ENCODE assay signal across 24 cellular contexts in the genomic region with DNA sequence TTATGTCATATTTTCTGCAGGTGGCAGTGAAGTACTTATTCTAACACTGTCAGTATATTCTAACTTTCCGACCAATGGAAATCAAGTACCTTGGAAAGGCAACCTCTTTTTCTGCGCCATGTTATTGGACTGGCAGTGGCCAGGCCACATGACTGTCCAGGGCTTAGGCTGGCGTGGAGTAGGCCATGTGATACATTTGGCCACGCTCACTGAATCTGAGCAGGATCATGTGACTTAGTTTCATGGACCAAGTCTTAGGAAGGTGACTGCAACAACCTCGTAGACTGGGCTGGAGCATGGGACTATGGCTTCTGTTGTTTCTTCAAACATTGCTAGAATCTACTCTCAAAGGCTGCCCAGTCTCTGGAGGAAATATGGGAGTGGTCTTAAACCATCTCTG.
A peak's percentile ranks its signal among the peaks of the same experiment; 100 is the strongest.
DNase-seq lines count a peak whose midpoint lies in the region; ATAC-seq, FAIRE-seq and TF ChIP-seq lines count a peak whose summit lies in the region.
"Had no signal": no experiment of that assay in that cellular context is flagged by ENCODE, and none has a peak within 500 bp of the region (broad histone marks: within the 10 kb centered on the region; RNA-seq: fewer than 3 reads in every experiment).

No MANE protein-coding gene starts in this region.

- CTCF ChIA-PET in A549 (lab: Yijun Ruan, JAX) (interaction anchor here (0.7 kb wide), 1 partner anchor 591 kb away, joined by 3 read pairs; no protein-coding TSS in a partner anchor), HepG2 (lab: Yijun Ruan, JAX; ENCODE audit: low intra/inter-chr PET ratio, low total read pairs) (no interaction called here)

- H3K4me2 ChIP-seq in A549 (no peak overlapping the region), HepG2 (ENCODE audit: low read depth, low read length) (no peak overlapping the region)
- H3K4me2 ChIP-seq: BLaER1, PC-9 had no signal

- in situ Hi-C loops in SK-MEL-5 (cut with HindIII; ENCODE audit: low pct_unique_long_range_greater_than_20kb, low sequenced_read_pairs) (no loop called here), HepG2 (cut with HindIII; ENCODE audit: extremely low pct_ligation_motif_present, low pct_unique_long_range_greater_than_20kb) (loop anchor here (10.0 kb wide), 2 partner anchors 172 to 632 kb away; no protein-coding TSS in a partner anchor)

- H3K27me3 ChIP-seq in HepG2 (ENCODE audit: control insufficient read depth in 1 of 2, insufficient read depth in 2 of 2, low read length in 2 of 2): peaks cover 0 to 6% of the 10 kb centered on the region in 2 experiments; a peak in 1 of 5 replicates
- H3K27me3 ChIP-seq: BLaER1 had no signal

- H3K36me3 ChIP-seq in HepG2 (replicated peaks in 1 of 2; ENCODE audit: control insufficient read depth in 1 of 2, insufficient read depth in 2 of 2, low read length in 2 of 2): no peaks in the 10 kb centered on the region
- H3K36me3 ChIP-seq: BLaER1, HAP-1 had no signal

- H3K4me3 ChIP-seq in A549: no peak overlapping the region
- no peak overlapping the region for H3K4me3 ChIP-seq in HepG2 (replicated peaks in 1 of 3; ENCODE audit: insufficient read depth in 1 of 3, low read depth in 2 of 3, low read length in 3 of 3)
- H3K4me3 ChIP-seq: BLaER1, HAP-1, PC-9 had no signal

- H3K4me1 ChIP-seq in A549 (no peaks in the 10 kb centered on the region), HepG2 (ENCODE audit: insufficient read depth, low read length) (peaks cover 66% of the 10 kb centered on the region)
- H3K4me1 ChIP-seq: HAP-1 had no signal

- BruUV-seq in HepG2 (replicated peaks; lab: Mats Ljungman, UMichigan): no TSS peak

- H3K9me3 ChIP-seq in A549 (no peaks in the 10 kb centered on the region), HepG2 (ENCODE audit: low read length) (no peaks in the 10 kb centered on the region)
- H3K9me3 ChIP-seq: BLaER1, HAP-1 had no signal

- no peaks in the 10 kb centered on the region for H3K79me2 ChIP-seq in HepG2 (ENCODE audit: insufficient read depth, low read length)

- DNase-seq in A549 (ENCODE audit: low read depth in 1 of 2, low spot score in 1 of 2) (no peak), SK-MEL-5 (ENCODE audit: low read depth, low spot score) (peak; percentile 37), HepG2 (ENCODE audit: low spot score) (no peak), omental fat pad (ENCODE audit: low spot score) (no peak), NCI-H2081 (lab: John Stamatoyannopoulos, UW) (no peak)
- no peak for DNase-seq in activated CD4-positive, alpha-beta T cell treated with anti-CD3 and anti-CD28 coated beads, Interleukin-2, amount 50 U/mL, for 4 hours
- DNase-seq: CD4-positive, alpha-beta T cell; COR-L47; DMS53; GOT3; HFFc6; MM.1S; NCI-H2029; NCI-H446 treated with DMSO at 0.1 percent for 48 hours; NCI-H526; NCI-H82; NK-92 treated with Interleukin-12 subunit alpha and Interleukin-12 subunit beta, amount 100 ng/mL, for 24 hours; PC-9; Right ventricle myocardium superior had no signal

- H4K20me1 ChIP-seq in HepG2 (ENCODE audit: insufficient read depth, low read length): no peaks in the 10 kb centered on the region
- H4K20me1 ChIP-seq: BLaER1 had no signal

- no peak overlapping the region for H3K9ac ChIP-seq in HepG2 (ENCODE audit: insufficient read depth, low read depth, low read length)
- H3K9ac ChIP-seq: BLaER1 had no signal

- TF ChIP-seq EP300 in A549 (IDR thresholded peaks at IDR 0.05) (no peak), HepG2 (IDR thresholded peaks at IDR 0.05; ENCODE audit: low read depth in 2 of 2, low read length in 2 of 2) (no peak), HepG2 (CRISPR knock-in tag; IDR thresholded peaks at IDR 0.05; ENCODE audit: borderline replicate concordance) (no peak)

- 83% methylated on average over 5 of the region's 5 CpGs for WGBS in A549 (ENCODE audit: missing lambda C conversion rate)
- 88% methylated on average over 5 of the region's 5 CpGs for WGBS in HepG2 (ENCODE audit: low lambda C conversion rate)

- no peak for FAIRE-seq in A549 (lab: Jason Lieb, UNC)
- no peak for FAIRE-seq in HepG2 (lab: Jason Lieb, UNC)
- FAIRE-seq: G401.6 had no signal

- H3K27ac ChIP-seq in A549 (no peak overlapping the region), HepG2 (ENCODE audit: extremely low read length, insufficient read depth, low read length) (no peak overlapping the region)
- H3K27ac ChIP-seq: BLaER1, PC-9 had no signal

- H2AFZ ChIP-seq in HepG2 (ENCODE audit: low read length): no peak overlapping the region
- H2AFZ ChIP-seq: PC-9 had no signal

- ATAC-seq in A549 (no peak), HepG2 (no peak), omental fat pad (ENCODE audit: low FRiP score) (peak; percentile 13), HG02798 (IDR thresholded peaks at IDR 0.05; ENCODE audit: poor library complexity, unreplicated experiment) (no peak), HG03108 (IDR thresholded peaks at IDR 0.05; ENCODE audit: unreplicated experiment) (no peak)

- TF ChIP-seq POLR2A in A549 (IDR thresholded peaks at IDR 0.05; ENCODE audit: low read length): no peak
- TF ChIP-seq POLR2A in HepG2 (IDR thresholded peaks at IDR 0.05; ENCODE audit: insufficient read depth in 1 of 2, low read depth in 2 of 2, low read length in 2 of 2): no peak

- intact Hi-C loops in HepG2 (cut with micrococcal nuclease; ENCODE audit: unreplicated experiment): loop anchor here (10.0 kb wide), 2 partner anchors 632 to 692 kb away; no protein-coding TSS in a partner anchor

- POLR2A ChIA-PET in A549 (lab: Yijun Ruan, JAX): no interaction called here
- POLR2A ChIA-PET in HepG2 (lab: Yijun Ruan, JAX): no interaction called here

- TF ChIP-seq CTCF in A549 (IDR thresholded peaks at IDR 0.05): no peak
- TF ChIP-seq CTCF in HepG2 (CRISPR knock-in tag; IDR thresholded peaks at IDR 0.05): no peak
- no peak for TF ChIP-seq CTCF in omental fat pad (IDR thresholded peaks at IDR 0.05)

- TF ChIP-seq RAD21 in A549 (conservative IDR thresholded peaks at IDR 0.05 in 1 of 2, IDR thresholded peaks at IDR 0.05 in 1 of 2) (no peak), HepG2 (CRISPR knock-in tag; IDR thresholded peaks at IDR 0.05) (no peak)

TF ChIP-seq in A549, 52 proteins besides CTCF, POLR2A, EP300 and RAD21:
- TF ChIP-seq, protein P1, sequence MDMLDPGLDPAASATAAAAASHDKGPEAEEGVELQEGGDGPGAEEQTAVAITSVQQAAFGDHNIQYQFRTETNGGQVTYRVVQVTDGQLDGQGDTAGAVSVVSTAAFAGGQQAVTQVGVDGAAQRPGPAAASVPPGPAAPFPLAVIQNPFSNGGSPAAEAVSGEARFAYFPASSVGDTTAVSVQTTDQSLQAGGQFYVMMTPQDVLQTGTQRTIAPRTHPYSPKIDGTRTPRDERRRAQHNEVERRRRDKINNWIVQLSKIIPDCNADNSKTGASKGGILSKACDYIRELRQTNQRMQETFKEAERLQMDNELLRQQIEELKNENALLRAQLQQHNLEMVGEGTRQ (IDR thresholded peaks at IDR 0.05): 0 out of 2 replicates have a peak, but pooled peaks have one; percentile 19
- TF ChIP-seq MYC (IDR thresholded peaks at IDR 0.05; ENCODE audit: borderline replicate concordance, low read length): no peak

TF ChIP-seq in HepG2, 621 proteins besides CTCF, POLR2A, EP300 and RAD21 (continues in another document):
- TF ChIP-seq NFE2 (CRISPR knock-in tag; IDR thresholded peaks at IDR 0.05) (no peak), RFXAP (CRISPR knock-in tag; IDR thresholded peaks at IDR 0.05; ENCODE audit: borderline replicate concordance) (no peak), MTF1 (CRISPR knock-in tag; IDR thresholded peaks at IDR 0.05) (no peak), NFIB (CRISPR knock-in tag; IDR thresholded peaks at IDR 0.05; ENCODE audit: borderline replicate concordance) (no peak), NFATC3 (CRISPR knock-in tag; IDR thresholded peaks at IDR 0.05) (no peak), ZNF274 (CRISPR knock-in tag; IDR thresholded peaks at IDR 0.05) (no peak), ZNF766 (CRISPR knock-in tag; IDR thresholded peaks at IDR 0.05; ENCODE audit: borderline replicate concordance) (no peak)
- TF ChIP-seq, protein P2, sequence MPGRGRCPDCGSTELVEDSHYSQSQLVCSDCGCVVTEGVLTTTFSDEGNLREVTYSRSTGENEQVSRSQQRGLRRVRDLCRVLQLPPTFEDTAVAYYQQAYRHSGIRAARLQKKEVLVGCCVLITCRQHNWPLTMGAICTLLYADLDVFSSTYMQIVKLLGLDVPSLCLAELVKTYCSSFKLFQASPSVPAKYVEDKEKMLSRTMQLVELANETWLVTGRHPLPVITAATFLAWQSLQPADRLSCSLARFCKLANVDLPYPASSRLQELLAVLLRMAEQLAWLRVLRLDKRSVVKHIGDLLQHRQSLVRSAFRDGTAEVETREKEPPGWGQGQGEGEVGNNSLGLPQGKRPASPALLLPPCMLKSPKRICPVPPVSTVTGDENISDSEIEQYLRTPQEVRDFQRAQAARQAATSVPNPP (CRISPR knock-in tag; IDR thresholded peaks at IDR 0.05): no peak
- TF ChIP-seq, protein P1 (IDR thresholded peaks at IDR 0.05; ENCODE audit: low read depth, low read length): peak; percentile 23; the same call in 1 of the 2 replicates
- TF ChIP-seq, protein P1 (CRISPR knock-in tag; IDR thresholded peaks at IDR 0.05; ENCODE audit: borderline replicate concordance): no peak
